27 cellular contexts compared by ENCODE assay signal in the genomic region with DNA sequence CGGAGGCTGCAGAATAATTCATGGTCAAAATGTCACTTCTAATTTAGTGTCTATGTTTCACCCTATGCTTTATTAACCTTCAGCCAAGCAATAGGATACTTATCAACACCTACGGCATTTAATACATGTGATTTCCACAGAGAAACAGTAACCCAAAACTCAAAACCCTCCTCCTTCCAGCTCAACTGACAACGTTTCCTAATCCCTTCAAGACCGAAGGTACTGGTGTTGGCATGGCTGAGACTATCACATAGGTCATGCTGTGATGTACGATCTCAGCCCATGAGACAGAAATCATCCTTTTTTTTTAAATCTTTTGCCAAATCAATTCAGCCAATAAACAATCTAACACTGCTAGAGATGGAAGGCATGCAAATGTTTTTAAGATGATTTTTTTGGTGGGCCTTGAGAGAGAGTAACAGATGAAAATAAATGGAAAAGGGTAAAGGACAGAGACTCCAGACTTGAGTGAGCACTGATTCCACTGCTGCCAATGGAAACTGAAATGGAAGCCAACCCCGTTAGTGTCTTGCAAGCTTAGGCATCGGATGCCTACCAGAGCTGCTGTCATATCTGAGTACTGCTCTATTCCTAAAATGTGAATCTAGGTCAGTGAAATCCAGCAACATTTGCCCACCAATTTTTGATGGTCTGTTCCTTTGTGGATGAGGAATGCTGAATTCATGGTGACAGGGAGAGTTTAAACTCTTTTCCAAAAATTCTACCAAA.
DNase-seq lines count a peak whose midpoint lies in the region; ATAC-seq and TF ChIP-seq lines count a peak whose summit lies in the region.
"Had no signal": no experiment of that assay in that cellular context is flagged by ENCODE, and none has a peak within 500 bp of the region (broad histone marks: within the 10 kb centered on the region; RNA-seq: fewer than 3 reads in every experiment).

No MANE protein-coding gene starts in this region.

- ATAC-seq in activated T-helper 17 cell treated with anti-CD3 and anti-CD28 coated beads, Interleukin-2, amount 50 U/mL, for 72 hours (replicated peaks) = no peak
- ATAC-seq: activated naive CD4-positive, alpha-beta T cell treated with anti-CD3 and anti-CD28 coated beads, Interleukin-2, amount 50 U/mL, for 72 hours; CD8-positive, alpha-beta T cell; lower lobe of right lung had no signal

- H3K27me3 Mint-ChIP-seq in MCF 10A (ENCODE audit: insufficient read depth, unreplicated experiment) = no peaks in the 10 kb centered on the region
- H3K27me3 Mint-ChIP-seq in HFFc6 (ENCODE audit: insufficient read depth) = peaks cover 19% of the 10 kb centered on the region
- no peaks in the 10 kb centered on the region for H3K27me3 Mint-ChIP-seq in chondrocyte (ENCODE audit: low read depth)
- no peaks in the 10 kb centered on the region for H3K27me3 Mint-ChIP-seq in osteocyte (ENCODE audit: unreplicated experiment)
- H3K27me3 Mint-ChIP-seq in activated T-helper 17 cell treated with anti-CD3 and anti-CD28 coated beads, Interleukin-2, amount 50 U/mL, for 72 hours = peaks cover 20% of the 10 kb centered on the region
- H3K27me3 Mint-ChIP-seq: IgD-negative memory B cell had no signal

- no peak overlapping the region for H3K4me3 Mint-ChIP-seq in MCF 10A (ENCODE audit: unreplicated experiment)
- H3K4me3 Mint-ChIP-seq in HFFc6 = peak overlapping the region; percentile 29
- H3K4me3 Mint-ChIP-seq in chondrocyte (ENCODE audit: unreplicated experiment) = no peak overlapping the region
- no peak overlapping the region for H3K4me3 Mint-ChIP-seq in osteocyte (ENCODE audit: unreplicated experiment)
- H3K4me3 Mint-ChIP-seq in activated T-helper 17 cell treated with anti-CD3 and anti-CD28 coated beads, Interleukin-2, amount 50 U/mL, for 72 hours = no peak overlapping the region
- H3K4me3 Mint-ChIP-seq: activated CD4-positive, alpha-beta memory T cell treated with anti-CD3 and anti-CD28 coated beads, Interleukin-2, amount 10 ng/mL, durations not matched to agents 7 days and 5 days; CD8-positive, alpha-beta T cell; IgD-negative memory B cell; neural crest cell had no signal

- no peaks in the 10 kb centered on the region for H4K20me1 ChIP-seq in mammary epithelial cell (ENCODE audit: insufficient read depth, low read length)

- CTCF ChIA-PET in MCF 10A (lab: Yijun Ruan, JAX) = interaction anchor here (0.6 to 1.5 kb wide), 5 partner anchors 10 to 60 kb away, joined by 3 to 4 read pairs (median 3); no protein-coding TSS in a partner anchor
- CTCF ChIA-PET in mammary epithelial cell (lab: Charles Lee; ENCODE audit: low non-redundant PET) = interaction anchor here (0.5 kb wide), 1 partner anchor 298 kb away, joined by 4 read pairs; no protein-coding TSS in a partner anchor

- peaks cover 36% of the 10 kb centered on the region for H3K4me1 ChIP-seq in mammary epithelial cell (ENCODE audit: insufficient read depth, low read length)
- H3K4me1 ChIP-seq: Peyer's patch had no signal

- TF ChIP-seq CTCF in MCF 10A (IDR thresholded peaks at IDR 0.05; ENCODE audit: unreplicated experiment) (no peak), mammary epithelial cell (conservative IDR thresholded peaks at IDR 0.05 in 1 of 2, IDR thresholded peaks at IDR 0.05 in 1 of 2; ENCODE audit: extremely low read depth in 1 of 2, insufficient read depth in 1 of 2, low read depth in 1 of 2, low read length in 2 of 2) (no peak), HFFc6 (IDR thresholded peaks at IDR 0.05) (no peak), chondrocyte (IDR thresholded peaks at IDR 0.05) (no peak), osteocyte (IDR thresholded peaks at IDR 0.05) (no peak)

- in situ Hi-C loops in mammary epithelial cell (cut with MboI; ENCODE audit: low sequenced_read_pairs in 2 of 2) = no loop called here

- dilution Hi-C loops in mammary epithelial cell (cut with HindIII; ENCODE audit: low sequenced_read_pairs) = no loop called here

- intact Hi-C loops in MCF 10A (cut with micrococcal nuclease) (loop anchor here (5.0 kb wide), 2 partner anchors 33 to 57 kb away; no protein-coding TSS in a partner anchor), mammary epithelial cell (cut with micrococcal nuclease) (no loop called here)

- H3K4me1 Mint-ChIP-seq in MCF 10A (ENCODE audit: insufficient read depth, unreplicated experiment) (peaks cover 24% of the 10 kb centered on the region), HFFc6 (ENCODE audit: low read depth) (peaks cover 99% of the 10 kb centered on the region), chondrocyte (ENCODE audit: low read depth) (peaks cover 75% of the 10 kb centered on the region), osteocyte (ENCODE audit: unreplicated experiment) (peaks cover 65% of the 10 kb centered on the region)
- H3K4me1 Mint-ChIP-seq in activated T-helper 17 cell treated with anti-CD3 and anti-CD28 coated beads, Interleukin-2, amount 50 U/mL, for 72 hours = peaks cover 3% of the 10 kb centered on the region

- no peaks in the 10 kb centered on the region for H3K36me3 ChIP-seq in mammary epithelial cell (ENCODE audit: insufficient read depth, low read length)
- H3K36me3 ChIP-seq: lower lobe of right lung, Peyer's patch had no signal

- H3K36me3 Mint-ChIP-seq in MCF 10A (ENCODE audit: insufficient read depth, unreplicated experiment) (no peaks in the 10 kb centered on the region), HFFc6 (ENCODE audit: low read depth) (peaks cover 54% of the 10 kb centered on the region), chondrocyte (ENCODE audit: low read depth) (peaks cover 18% of the 10 kb centered on the region), osteocyte (ENCODE audit: unreplicated experiment) (peaks cover 24% of the 10 kb centered on the region)
- H3K36me3 Mint-ChIP-seq in activated T-helper 17 cell treated with anti-CD3 and anti-CD28 coated beads, Interleukin-2, amount 50 U/mL, for 72 hours (ENCODE audit: low read depth) = no peaks in the 10 kb centered on the region
- H3K36me3 Mint-ChIP-seq: activated naive CD4-positive, alpha-beta T cell treated with anti-CD3 and anti-CD28 coated beads, Interleukin-2, amount 50 U/mL, for 72 hours; CD8-positive, alpha-beta T cell had no signal

- H3K79me2 ChIP-seq in mammary epithelial cell (ENCODE audit: insufficient read depth, low read length) = no peaks in the 10 kb centered on the region

- H3K27ac Mint-ChIP-seq in MCF 10A (ENCODE audit: low read depth, unreplicated experiment) (peak overlapping the region; percentile 13), HFFc6 (peak overlapping the region; percentile 90), chondrocyte (ENCODE audit: unreplicated experiment) (peak overlapping the region; percentile 47), osteocyte (ENCODE audit: unreplicated experiment) (peak overlapping the region; percentile 84)
- H3K27ac Mint-ChIP-seq in activated T-helper 17 cell treated with anti-CD3 and anti-CD28 coated beads, Interleukin-2, amount 50 U/mL, for 72 hours = no peak overlapping the region
- H3K27ac Mint-ChIP-seq: activated CD4-positive, alpha-beta memory T cell treated with anti-CD3 and anti-CD28 coated beads, Interleukin-2, amount 10 ng/mL, durations not matched to agents 7 days and 5 days; activated naive CD4-positive, alpha-beta T cell treated with anti-CD3 and anti-CD28 coated beads, Interleukin-2, amount 50 U/mL, for 72 hours; CD8-positive, alpha-beta T cell; IgD-negative memory B cell had no signal

- H3K9me3 Mint-ChIP-seq in MCF 10A (ENCODE audit: unreplicated experiment) (no peaks in the 10 kb centered on the region), HFFc6 (no peaks in the 10 kb centered on the region; the same call in 1 of the 2 replicates), chondrocyte (ENCODE audit: low read depth) (no peaks in the 10 kb centered on the region), osteocyte (ENCODE audit: unreplicated experiment) (peaks cover 2% of the 10 kb centered on the region)
- no peaks in the 10 kb centered on the region for H3K9me3 Mint-ChIP-seq in activated T-helper 17 cell treated with anti-CD3 and anti-CD28 coated beads, Interleukin-2, amount 50 U/mL, for 72 hours
- H3K9me3 Mint-ChIP-seq: activated CD4-positive, alpha-beta memory T cell treated with anti-CD3 and anti-CD28 coated beads, Interleukin-2, amount 10 ng/mL, durations not matched to agents 7 days and 5 days; activated naive CD4-positive, alpha-beta T cell treated with anti-CD3 and anti-CD28 coated beads, Interleukin-2, amount 50 U/mL, for 72 hours; CD8-positive, alpha-beta T cell; IgD-negative memory B cell; neural crest cell had no signal

- no peaks in the 10 kb centered on the region for H3K27me3 ChIP-seq in mammary epithelial cell (ENCODE audit: insufficient read depth, low read length)
- H3K27me3 ChIP-seq: Peyer's patch, testis had no signal

- H3K27ac ChIP-seq in mammary epithelial cell (ENCODE audit: insufficient read depth, low read depth, low read length) = no peak overlapping the region
- H3K27ac ChIP-seq: lower lobe of right lung, Peyer's patch, SK-N-MC, testis had no signal

- H3K9me3 ChIP-seq in mammary epithelial cell (replicated peaks; ENCODE audit: insufficient read depth, low read length) = no peaks in the 10 kb centered on the region
- H3K9me3 ChIP-seq: lower lobe of right lung, Peyer's patch, testis had no signal

- H3K4me2 ChIP-seq in mammary epithelial cell (ENCODE audit: insufficient read depth, low read depth, low read length) = no peak overlapping the region

- POLR2A ChIA-PET in MCF 10A (lab: Yijun Ruan, JAX) = interaction anchor here (0.8 to 1.7 kb wide), 8 partner anchors 10 to 241 kb away, joined by 3 to 6 read pairs (median 4); a partner anchor contains a TSS

- WGBS in mammary epithelial cell (ENCODE audit: low coverage, missing lambda C conversion rate) = 84% methylated on average over 7 of the region's 7 CpGs

- BruUV-seq in MCF 10A (replicated peaks; lab: Mats Ljungman, UMichigan) = no TSS peak
- BruUV-seq in mammary epithelial cell (replicated peaks; lab: Mats Ljungman, UMichigan) = no TSS peak

- H2AFZ ChIP-seq in mammary epithelial cell (ENCODE audit: low read depth, low read length) = no peak overlapping the region

- no peak overlapping the region for H3K9ac ChIP-seq in mammary epithelial cell (ENCODE audit: insufficient read depth, low read length)

- DNase-seq in MCF 10A (ENCODE audit: unreplicated experiment) = no peak
- DNase-seq in mammary epithelial cell = no peak
- DNase-seq in HFFc6 = no peak
- DNase-seq in chondrocyte (ENCODE audit: low spot score) = no peak
- no peak for DNase-seq in osteocyte (ENCODE audit: extremely low spot score, unreplicated experiment)
- DNase-seq in SHP77 (lab: John Stamatoyannopoulos, UW) = no peak
- DNase-seq in NCI-H1930 (lab: John Stamatoyannopoulos, UW) = no peak
- DNase-seq: 8988T; activated CD4-positive, alpha-beta memory T cell treated with anti-CD3 and anti-CD28 coated beads, Interleukin-2, amount 10 ng/mL, durations not matched to agents 7 days and 5 days; activated CD4-positive, CD25-positive, alpha-beta regulatory T cell treated with anti-CD3 and anti-CD28 coated beads, Interleukin-2, amount 50 U/mL, for 72 hours; anterior cingulate cortex; CD8-positive, alpha-beta T cell; DMS153; islet precursor cell; lower lobe of right lung; NCI-H1092 treated with DMSO at 0.1 percent for 48 hours; NCI-H187 treated with DMSO at 0.1 percent for 48 hours; NCI-H524 treated with DMSO at 0.1 percent for 48 hours; Peyer's patch; stimulated activated naive CD4-positive, alpha-beta T cell treated with Interleukin-2 at 50 U/mL for 16 hours; T-helper 2 cell; testis had no signal

- H3K4me3 ChIP-seq in mammary epithelial cell (replicated peaks in 1 of 3; ENCODE audit: insufficient read depth in 1 of 3, low read depth in 2 of 3, low read length in 3 of 3) = no peak overlapping the region
- H3K4me3 ChIP-seq: lower lobe of right lung, Peyer's patch, SK-N-MC, testis had no signal
